In the genomic region with DNA sequence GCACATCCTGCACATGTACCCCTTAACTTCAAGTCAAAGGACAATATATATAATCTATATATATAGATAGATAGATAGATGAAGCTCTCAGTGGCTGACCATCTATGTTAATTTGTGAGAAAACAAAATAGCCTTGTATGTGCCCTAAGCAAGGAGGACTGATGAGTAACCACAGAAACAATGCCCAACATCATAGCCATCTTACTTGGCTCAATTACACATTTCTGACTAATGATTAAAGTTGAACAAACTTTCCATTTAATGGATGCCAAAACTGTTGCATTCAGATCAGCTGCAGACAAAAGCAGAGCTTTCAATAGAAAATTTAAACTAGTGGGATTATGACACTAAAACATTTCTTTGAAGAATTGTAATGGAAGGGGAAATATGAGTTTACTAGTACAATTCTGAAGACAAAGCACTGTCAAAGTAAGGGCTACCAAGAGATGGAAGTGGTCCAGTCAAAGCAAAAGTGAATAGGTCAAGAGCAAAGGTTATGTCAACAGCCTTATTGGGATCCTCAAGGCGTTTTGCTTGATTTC, we compare ENCODE assay signal across 21 cellular contexts.
DNase-seq lines count a peak whose midpoint lies in the region; ATAC-seq and TF ChIP-seq lines count a peak whose summit lies in the region.
"Had no signal": no experiment of that assay in that cellular context is flagged by ENCODE, and none has a peak within 500 bp of the region (broad histone marks: within the 10 kb centered on the region; RNA-seq: fewer than 3 reads in every experiment).

No MANE protein-coding gene starts in this region.

- dilution Hi-C loops in mammary epithelial cell (cut with HindIII; ENCODE audit: low sequenced_read_pairs): no loop called here

- H3K9me3 ChIP-seq in breast epithelium (peaks cover 0 to 24% of the 10 kb centered on the region in 2 donors), mammary epithelial cell (replicated peaks; ENCODE audit: insufficient read depth, low read length) (peaks cover 6% of the 10 kb centered on the region), right cardiac atrium (ENCODE audit: control insufficient read depth, low read length) (no peaks in the 10 kb centered on the region)

- H3K27ac Mint-ChIP-seq in MCF 10A (ENCODE audit: low read depth, unreplicated experiment): peak overlapping the region; percentile 10
- H3K27ac Mint-ChIP-seq: nephron progenitor cell; stimulated activated naive B cell treated with anti-CD40 and anti-IgM and Interleukin-4, amounts not matched to agents 10 μg/mL and 1 μg/mL and 100 μg/mL, for 72 hours had no signal

- peaks cover 16% of the 10 kb centered on the region for H3K4me1 Mint-ChIP-seq in MCF 10A (ENCODE audit: insufficient read depth, unreplicated experiment)
- H3K4me1 Mint-ChIP-seq: nephron progenitor cell; stimulated activated naive B cell treated with anti-CD40 and anti-IgM and Interleukin-4, amounts not matched to agents 10 μg/mL and 1 μg/mL and 100 μg/mL, for 72 hours had no signal

- no peak overlapping the region for H3K9ac ChIP-seq in mammary epithelial cell (ENCODE audit: insufficient read depth, low read length)

- ATAC-seq in right cardiac atrium: no peak
- ATAC-seq in HG02623 (IDR thresholded peaks at IDR 0.05; ENCODE audit: unreplicated experiment): no peak
- ATAC-seq: activated CD4-positive, CD25-positive, alpha-beta regulatory T cell treated with anti-CD3 and anti-CD28 coated beads, Interleukin-2, amount 50 U/mL, for 24 hours; HCT116; stimulated activated naive B cell treated with anti-CD40 and anti-IgM and Interleukin-4, amounts not matched to agents 10 μg/mL and 1 μg/mL and 100 μg/mL, for 72 hours had no signal

- no peaks in the 10 kb centered on the region for H3K79me2 ChIP-seq in mammary epithelial cell (ENCODE audit: insufficient read depth, low read length)

- peaks cover 30% of the 10 kb centered on the region for H3K9me3 Mint-ChIP-seq in MCF 10A (ENCODE audit: unreplicated experiment)

- in situ Hi-C loops in mammary epithelial cell (cut with MboI; ENCODE audit: low sequenced_read_pairs in 2 of 2): no loop called here

- H3K4me3 ChIP-seq in breast epithelium (no peak overlapping the region), mammary epithelial cell (replicated peaks in 1 of 3; ENCODE audit: insufficient read depth in 1 of 3, low read depth in 2 of 3, low read length in 3 of 3) (no peak overlapping the region), right cardiac atrium (ENCODE audit: low read length) (no peak overlapping the region)
- H3K4me3 ChIP-seq: tibial nerve had no signal

- CTCF ChIA-PET in MCF 10A (lab: Yijun Ruan, JAX): no interaction called here
- CTCF ChIA-PET in mammary epithelial cell (lab: Charles Lee; ENCODE audit: low non-redundant PET): no interaction called here

- intact Hi-C loops in MCF 10A (cut with micrococcal nuclease): no loop called here
- intact Hi-C loops in breast epithelium (cut with DNase I; ENCODE audit: low total_unique reads): no loop called here
- intact Hi-C loops in mammary epithelial cell (cut with micrococcal nuclease): loop anchor here (5.0 kb wide), 1 partner anchor 284 kb away; no protein-coding TSS in a partner anchor
- intact Hi-C loops in right cardiac atrium (cut with DNase I): no loop called here

- H3K36me3 ChIP-seq in breast epithelium: no peaks in the 10 kb centered on the region
- H3K36me3 ChIP-seq in mammary epithelial cell (ENCODE audit: insufficient read depth, low read length): no peaks in the 10 kb centered on the region
- H3K36me3 ChIP-seq: tibial nerve had no signal

- no peaks in the 10 kb centered on the region for H4K20me1 ChIP-seq in mammary epithelial cell (ENCODE audit: insufficient read depth, low read length)

- TF ChIP-seq CTCF in MCF 10A (IDR thresholded peaks at IDR 0.05; ENCODE audit: unreplicated experiment): no peak
- TF ChIP-seq CTCF in breast epithelium (IDR thresholded peaks at IDR 0.05): no peak
- TF ChIP-seq CTCF in mammary epithelial cell (conservative IDR thresholded peaks at IDR 0.05 in 1 of 2, IDR thresholded peaks at IDR 0.05 in 1 of 2; ENCODE audit: extremely low read depth in 1 of 2, insufficient read depth in 1 of 2, low read depth in 1 of 2, low read length in 2 of 2): no peak

- H3K4me1 ChIP-seq in breast epithelium (no peaks in the 10 kb centered on the region), mammary epithelial cell (ENCODE audit: insufficient read depth, low read length) (peaks cover 24% of the 10 kb centered on the region), right cardiac atrium (ENCODE audit: control insufficient read depth, insufficient read depth, low read length) (no peaks in the 10 kb centered on the region)
- H3K4me1 ChIP-seq: tibial nerve had no signal

- H3K27me3 ChIP-seq in breast epithelium: no peaks in the 10 kb centered on the region
- no peaks in the 10 kb centered on the region for H3K27me3 ChIP-seq in mammary epithelial cell (ENCODE audit: insufficient read depth, low read length)
- H3K27me3 ChIP-seq in right cardiac atrium (ENCODE audit: control insufficient read depth, insufficient read depth): no peaks in the 10 kb centered on the region
- H3K27me3 ChIP-seq: tibial nerve had no signal

- no peak for TF ChIP-seq POLR2A in breast epithelium (IDR thresholded peaks at IDR 0.05)

- H3K4me3 Mint-ChIP-seq in MCF 10A (ENCODE audit: unreplicated experiment): no peak overlapping the region
- H3K4me3 Mint-ChIP-seq: nephron progenitor cell; stimulated activated naive B cell treated with anti-CD40 and anti-IgM and Interleukin-4, amounts not matched to agents 10 μg/mL and 1 μg/mL and 100 μg/mL, for 72 hours had no signal

- DNase-seq in MCF 10A (ENCODE audit: unreplicated experiment): peak; percentile 60
- DNase-seq in breast epithelium (ENCODE audit: low spot score in 2 of 2): no peak
- DNase-seq in mammary epithelial cell: peak; percentile 72
- DNase-seq in foreskin melanocyte: peak; percentile 15
- no peak for DNase-seq in UCSD-AML1 (lab: John Stamatoyannopoulos, UW; ENCODE audit: unreplicated experiment)
- no peak for DNase-seq in right cardiac atrium
- DNase-seq in activated CD8-positive, alpha-beta memory T cell treated with anti-CD3 and anti-CD28 coated beads, Interleukin-2, amount 50 U/mL, for 48 hours: no peak
- DNase-seq: 8988T; activated effector memory CD4-positive, alpha-beta T cell treated with Interleukin-2 at 50 U/mL for 16 hours; cortex of kidney; DMS79; islet precursor cell; NCI-H446 treated with DMSO at 0.1 percent for 48 hours; nephron progenitor cell; SHP77; stimulated activated CD4-positive, alpha-beta T cell treated with anti-CD3 and anti-CD28 coated beads, Interleukin-15, amount 100 ng/mL, for 24 hours; stimulated activated naive B cell treated with anti-CD40 and anti-IgM and Interleukin-4, amounts not matched to agents 10 μg/mL and 1 μg/mL and 100 μg/mL, for 72 hours had no signal

- H3K4me2 ChIP-seq in mammary epithelial cell (ENCODE audit: insufficient read depth, low read depth, low read length): peak overlapping the region; percentile 51

- H3K36me3 Mint-ChIP-seq in MCF 10A (ENCODE audit: insufficient read depth, unreplicated experiment): no peaks in the 10 kb centered on the region
- H3K36me3 Mint-ChIP-seq: stimulated activated naive B cell treated with anti-CD40 and anti-IgM and Interleukin-4, amounts not matched to agents 10 μg/mL and 1 μg/mL and 100 μg/mL, for 72 hours had no signal

- H2AFZ ChIP-seq in mammary epithelial cell (ENCODE audit: low read depth, low read length): peak overlapping the region; percentile 70

- POLR2A ChIA-PET in MCF 10A (lab: Yijun Ruan, JAX): interaction anchor here (1.0 kb wide), 1 partner anchor 11 kb away, joined by 3 read pairs; no protein-coding TSS in a partner anchor

- H3K27me3 Mint-ChIP-seq in MCF 10A (ENCODE audit: insufficient read depth, unreplicated experiment): no peaks in the 10 kb centered on the region
- H3K27me3 Mint-ChIP-seq: stimulated activated naive B cell treated with anti-CD40 and anti-IgM and Interleukin-4, amounts not matched to agents 10 μg/mL and 1 μg/mL and 100 μg/mL, for 72 hours had no signal

- BruUV-seq in MCF 10A (replicated peaks; lab: Mats Ljungman, UMichigan) (no TSS peak), mammary epithelial cell (replicated peaks; lab: Mats Ljungman, UMichigan) (no TSS peak)

- WGBS in mammary epithelial cell (ENCODE audit: low coverage, missing lambda C conversion rate): 0% methylated on average over 1 of the region's 1 CpG
- 10% methylated on average over 1 of the region's 1 CpG for WGBS in right cardiac atrium

- no peak overlapping the region for H3K27ac ChIP-seq in breast epithelium
- peak overlapping the region; percentile 98 for H3K27ac ChIP-seq in mammary epithelial cell (ENCODE audit: insufficient read depth, low read depth, low read length)
- H3K27ac ChIP-seq in right cardiac atrium (ENCODE audit: low read length): no peak overlapping the region
- H3K27ac ChIP-seq: tibial nerve had no signal

Comparison
In these comparisons a context has a peak if more than half of its experiments do, and no peak if none do; other contexts are left out.
1. DNase-seq: peak in MCF 10A (single experiment), mammary epithelial cell (single experiment) and foreskin melanocyte (single experiment); none in breast epithelium (0 of 2), UCSD-AML1 (single experiment), right cardiac atrium (0 of 3) and activated CD8-positive, alpha-beta memory T cell treated with anti-CD3 and anti-CD28 coated beads, Interleukin-2, amount 50 U/mL, for 48 hours (single experiment).